In the genomic region with DNA sequence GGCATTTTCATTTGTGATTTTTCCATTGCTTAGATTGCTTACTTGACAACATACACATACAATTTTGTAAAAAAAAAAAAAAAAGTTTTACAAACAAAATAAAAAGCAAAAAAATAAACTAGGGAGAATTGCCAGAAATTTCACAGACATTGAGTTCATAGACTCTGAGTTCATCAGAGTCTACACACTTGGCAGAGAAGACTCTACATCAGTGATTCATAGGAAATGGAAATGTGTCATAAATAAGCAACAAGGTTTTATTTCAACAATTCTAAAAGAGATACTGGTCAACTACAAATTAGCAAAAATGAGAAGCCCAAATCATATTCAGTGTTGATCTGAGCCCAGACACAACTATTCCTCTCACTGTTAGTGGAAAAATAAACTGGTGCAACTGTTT, we compare ENCODE assay signal across 18 cellular contexts.
DNase-seq lines count a peak whose midpoint lies in the region; ATAC-seq and TF ChIP-seq lines count a peak whose summit lies in the region.
"Had no signal": no experiment of that assay in that cellular context is flagged by ENCODE, and none has a peak within 500 bp of the region (broad histone marks: within the 10 kb centered on the region; RNA-seq: fewer than 3 reads in every experiment).

No MANE protein-coding gene starts in this region.

- no peak overlapping the region for H3K4me3 ChIP-seq in right atrium auricular region
- no peak overlapping the region for H3K4me3 ChIP-seq in fibroblast of pulmonary artery (replicated peaks; ENCODE audit: low read depth, low read length)
- H3K4me3 ChIP-seq: MG63, SJSA1 had no signal

- TF ChIP-seq CTCF in right atrium auricular region (IDR thresholded peaks at IDR 0.05) (no peak), fibroblast of pulmonary artery (IDR thresholded peaks at IDR 0.05; ENCODE audit: low read length, missing control alignments) (no peak)

- intact Hi-C loops in Right ventricle myocardium inferior (cut with DNase I), result no loop called here

- no peak overlapping the region for H3K27ac ChIP-seq in right atrium auricular region
- H3K27ac ChIP-seq: SJSA1 had no signal

- no peaks in the 10 kb centered on the region for H3K9me3 ChIP-seq in right atrium auricular region
- H3K9me3 ChIP-seq in T-helper 17 cell (ENCODE audit: control insufficient read depth, low read length, poor library complexity, severe bottlenecking), result no peaks in the 10 kb centered on the region
- H3K9me3 ChIP-seq: SJSA1 had no signal

- H3K27me3 Mint-ChIP-seq in T-helper 17 cell, result peaks cover 20% of the 10 kb centered on the region

- H3K27ac Mint-ChIP-seq in T-helper 17 cell, result peak overlapping the region; percentile 5
- H3K27ac Mint-ChIP-seq: CD14-positive monocyte had no signal

- DNase-seq in Right ventricle myocardium inferior (ENCODE audit: missing footprints), result no peak
- no peak for DNase-seq in right atrium auricular region (ENCODE audit: low spot score)
- DNase-seq in T-helper 17 cell, result no peak
- peak; percentile 11 for DNase-seq in fibroblast of pulmonary artery (ENCODE audit: low read depth)
- DNase-seq in stromal cell of bone marrow (ENCODE audit: low read depth), result peak; percentile 6
- DNase-seq in D341Med (ENCODE audit: low spot score), result no peak
- DNase-seq in NCI-H446 treated with DMSO at 0.1 percent for 48 hours (lab: John Stamatoyannopoulos, UW), result no peak
- DNase-seq: 8988T, DND-41, KG1, MG63, NCI-H1417, NCI-H2029, NCI-H2171 treated with DMSO at 0.1 percent for 48 hours, NCI-H510A treated with DMSO at 0.1 percent for 48 hours had no signal

- ATAC-seq in Right ventricle myocardium inferior (peak; percentile 50), T-helper 17 cell (no peak), GM18870 (IDR thresholded peaks at IDR 0.05; ENCODE audit: unreplicated experiment) (no peak)

- no peaks in the 10 kb centered on the region for H3K4me1 Mint-ChIP-seq in T-helper 17 cell
- H3K4me1 Mint-ChIP-seq: CD14-positive monocyte had no signal

- H3K36me3 Mint-ChIP-seq in T-helper 17 cell (ENCODE audit: low read depth), result no peaks in the 10 kb centered on the region
- H3K36me3 Mint-ChIP-seq: CD14-positive monocyte had no signal

- H3K4me1 ChIP-seq in right atrium auricular region, result no peaks in the 10 kb centered on the region

- no peak overlapping the region for H3K4me3 Mint-ChIP-seq in T-helper 17 cell
- H3K4me3 Mint-ChIP-seq: CD14-positive monocyte had no signal

- no peaks in the 10 kb centered on the region for H3K27me3 ChIP-seq in right atrium auricular region
- H3K27me3 ChIP-seq: MG63, SJSA1 had no signal

- H3K36me3 ChIP-seq in right atrium auricular region, result no peaks in the 10 kb centered on the region
- H3K36me3 ChIP-seq: MG63, SJSA1 had no signal

Comparison
In these comparisons a context has a peak if more than half of its experiments do, and no peak if none do; other contexts are left out.
1. DNase-seq: peak in fibroblast of pulmonary artery (single experiment) and stromal cell of bone marrow (single experiment); none in Right ventricle myocardium inferior (single experiment), right atrium auricular region (single experiment), T-helper 17 cell (0 of 3), D341Med (single experiment) and NCI-H446 treated with DMSO at 0.1 percent for 48 hours (single experiment).